ENCODE assay signal across 8 cellular contexts in the genomic region with DNA sequence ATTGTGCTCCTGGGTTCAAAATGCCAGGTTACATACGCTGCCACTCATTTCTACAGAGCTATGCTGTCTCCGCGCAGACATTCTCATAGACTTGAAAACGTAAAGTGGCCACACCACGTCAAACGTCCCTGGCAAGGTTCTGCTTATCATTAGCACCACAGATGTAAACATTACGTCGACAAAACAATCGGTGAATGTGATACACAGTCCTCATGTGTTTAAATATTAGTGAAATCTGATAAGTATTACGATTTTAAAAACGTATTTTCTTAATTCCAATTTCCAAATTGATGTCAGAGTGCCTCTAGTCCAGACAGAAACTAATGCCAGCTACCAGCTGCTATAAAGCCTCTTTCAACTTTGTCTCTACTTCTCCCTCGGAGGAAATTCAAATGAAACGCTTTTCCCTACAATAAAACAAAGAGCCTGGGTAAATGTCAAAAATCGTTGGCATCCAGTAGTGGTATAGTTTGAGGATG. TPM values are rescaled to one million over a fixed set of nuclear protein-coding genes. Genes with fewer than 3 reads are reported as not detected.
DNase-seq lines count a peak whose midpoint lies in the region; ATAC-seq and TF ChIP-seq lines count a peak whose summit lies in the region.

No MANE protein-coding gene starts in this region.

- peak overlapping the region in 28 of 59 donors; percentile 3 to 89 (median 72) for H3K27ac ChIP-seq in dorsolateral prefrontal cortex

- H3K27ac Mint-ChIP-seq in memory B cell (peak overlapping the region; percentile 97), type B pancreatic cell (peak overlapping the region; percentile 85)

- intact Hi-C loops in dorsolateral prefrontal cortex (cut with DNase I), result loop anchor here in 1 of 2 donors (10.0 kb wide), 1 partner anchor 95 kb away; no protein-coding TSS in a partner anchor

- peak overlapping the region; percentile 100 for H3K4me3 Mint-ChIP-seq in memory B cell
- H3K4me3 Mint-ChIP-seq in type B pancreatic cell, result peak overlapping the region; percentile 99

- no peaks in the 10 kb centered on the region for H3K27me3 ChIP-seq in dorsolateral prefrontal cortex

- peak overlapping the region; percentile 65 to 99 (median 91) for H3K4me3 ChIP-seq in dorsolateral prefrontal cortex

- DNase-seq in COR-L47 (lab: John Stamatoyannopoulos, UW), result peak; percentile 10
- DNase-seq in LHCN-M2 (ENCODE audit: low read depth), result peak; percentile 69
- DNase-seq in T-helper 1 cell, result peak in 4 of 5 donors; percentile 33 to 84 (median 48)
- DNase-seq in dorsolateral prefrontal cortex, result no peak
- peak in 1 of 2 donors; percentile 59 for DNase-seq in memory B cell (ENCODE audit: low spot score in 2 of 2)
- no peak for DNase-seq in type B pancreatic cell (ENCODE audit: extremely low spot score, unreplicated experiment)
- no peak for DNase-seq in NCI-H2081 treated with DMSO at 0.1 percent for 48 hours (lab: John Stamatoyannopoulos, UW)

- no peaks in the 10 kb centered on the region for H3K27me3 Mint-ChIP-seq in memory B cell
- H3K27me3 Mint-ChIP-seq in type B pancreatic cell, result peaks cover 22% of the 10 kb centered on the region

- TF ChIP-seq CTCF in dorsolateral prefrontal cortex (IDR thresholded peaks at IDR 0.05 in 54 of 56, conservative IDR thresholded peaks at IDR 0.05 in 2 of 56; ENCODE audit: low read depth in 1 of 56, partially characterized antibody in 56 of 56), result no peak
- no peak for TF ChIP-seq CTCF in type B pancreatic cell (conservative IDR thresholded peaks at IDR 0.05)

- H3K36me3 Mint-ChIP-seq in memory B cell (peaks cover 19% of the 10 kb centered on the region), type B pancreatic cell (no peaks in the 10 kb centered on the region)

- no peaks in the 10 kb centered on the region for H3K9me3 Mint-ChIP-seq in memory B cell
- peaks cover 6% of the 10 kb centered on the region for H3K9me3 Mint-ChIP-seq in type B pancreatic cell

- ATAC-seq in GM21367 (IDR thresholded peaks at IDR 0.05; ENCODE audit: unreplicated experiment), result peak; percentile 27
- peak; percentile 31 for ATAC-seq in memory B cell (ENCODE audit: low read depth)

- peaks cover 43% of the 10 kb centered on the region for H3K4me1 Mint-ChIP-seq in memory B cell
- H3K4me1 Mint-ChIP-seq in type B pancreatic cell (ENCODE audit: unreplicated experiment), result peaks cover 30% of the 10 kb centered on the region

RNA-seq across cellular contexts. Expression of a gene that starts 1.1 kb away (rescaled TPM):
- total RNA-seq in LHCN-M2 (2014; rRNA removed) (119 and 126 TPM in 2 replicates), dorsolateral prefrontal cortex (10 to 100 TPM in 72 of 120 experiments, 1 to 10 TPM in 48; 4.1 to 30.1 (median 11.2) TPM), type B pancreatic cell (ENCODE audit: low replicate concordance) (20.0 and 27.2 TPM in 2 replicates)
- 21.2 TPM for polyA plus RNA-seq in LHCN-M2 (2012)

Comparison
In these comparisons a context has a peak if more than half of its experiments do, and no peak if none do; other contexts are left out.
1. DNase-seq: peak in COR-L47 (single experiment), LHCN-M2 (single experiment) and T-helper 1 cell (4 of 5); none in dorsolateral prefrontal cortex (0 of 10), type B pancreatic cell (single experiment) and NCI-H2081 treated with DMSO at 0.1 percent for 48 hours (single experiment).